ENCODE assay signal across 14 cellular contexts in the genomic region with DNA sequence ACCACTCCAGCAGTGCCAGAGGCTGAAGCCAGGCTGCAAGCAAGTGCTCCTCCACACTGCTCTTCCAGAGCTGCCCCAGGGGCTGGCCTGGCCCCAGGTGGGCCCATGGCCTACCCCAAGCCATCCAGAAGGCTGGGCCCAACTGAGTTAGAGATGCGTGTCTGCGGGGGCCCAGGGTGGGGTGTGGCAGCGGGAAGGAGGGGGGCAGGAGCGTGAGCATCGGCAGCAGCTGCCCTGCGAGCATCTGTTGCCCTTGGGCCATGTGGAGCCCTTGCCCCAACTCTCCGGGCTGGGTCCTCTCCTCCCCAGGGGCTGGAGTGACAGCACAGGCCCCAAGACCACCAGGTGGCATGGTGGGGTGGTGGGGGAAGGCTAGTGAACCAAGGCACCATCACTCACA.
"Had no signal": no experiment of that assay in that cellular context is flagged by ENCODE, and none has a peak within 500 bp of the region (broad histone marks: within the 10 kb centered on the region; RNA-seq: fewer than 3 reads in every experiment).

No MANE protein-coding gene starts in this region.

- H3K27me3 ChIP-seq: right lobe of liver, spleen had no signal

- H3K36me3 ChIP-seq: prostate gland, right lobe of liver had no signal

- H3K4me3 Mint-ChIP-seq: activated CD4-positive, alpha-beta memory T cell treated with anti-CD3 and anti-CD28 coated beads for 36 hours; activated naive CD8-positive, alpha-beta T cell treated with anti-CD3 and anti-CD28 coated beads for 36 hours; activated T-cell treated with anti-CD3 and anti-CD28 coated beads, Interleukin-2, amount 50 U/mL, for 4 hours; stimulated activated naive B cell treated with anti-CD40 and anti-IgM and Interleukin-4, amounts not matched to agents 10 μg/mL and 1 μg/mL and 100 μg/mL, for 72 hours; T-cell had no signal

- H3K4me3 ChIP-seq: lung, mucosa of descending colon, prostate gland, right lobe of liver, spleen had no signal

- DNase-seq: activated CD4-positive, alpha-beta memory T cell treated with anti-CD3 and anti-CD28 coated beads for 36 hours; activated effector memory CD4-positive, alpha-beta T cell treated with anti-CD3 and anti-CD28 coated beads, Interleukin-2, amount 50 U/mL, for 16 hours; activated naive CD8-positive, alpha-beta T cell treated with anti-CD3 and anti-CD28 coated beads for 36 hours; activated T-cell treated with anti-CD3 and anti-CD28 coated beads, Interleukin-2, amount 50 U/mL, for 4 hours; naive thymus-derived CD8-positive, alpha-beta T cell; right lobe of liver; spleen; stimulated activated CD4-positive, alpha-beta T cell treated with anti-CD3 and anti-CD28 coated beads, Interleukin-1b, Interleukin-23, amount 100 ng/mL, for 48 hours; stimulated activated naive B cell treated with anti-CD40 and anti-IgM and Interleukin-4, amounts not matched to agents 10 μg/mL and 1 μg/mL and 100 μg/mL, for 72 hours; T-cell had no signal

- H3K27ac Mint-ChIP-seq: activated CD4-positive, alpha-beta memory T cell treated with anti-CD3 and anti-CD28 coated beads for 36 hours; activated naive CD8-positive, alpha-beta T cell treated with anti-CD3 and anti-CD28 coated beads for 36 hours; stimulated activated naive B cell treated with anti-CD40 and anti-IgM and Interleukin-4, amounts not matched to agents 10 μg/mL and 1 μg/mL and 100 μg/mL, for 72 hours had no signal

- H3K9me3 ChIP-seq: mucosa of descending colon, prostate gland, right lobe of liver, spleen had no signal

- H3K27ac ChIP-seq: right lobe of liver, spleen, VCaP had no signal

- H3K27me3 Mint-ChIP-seq: activated CD4-positive, alpha-beta memory T cell treated with anti-CD3 and anti-CD28 coated beads for 36 hours; activated naive CD8-positive, alpha-beta T cell treated with anti-CD3 and anti-CD28 coated beads for 36 hours; naive thymus-derived CD8-positive, alpha-beta T cell; stimulated activated naive B cell treated with anti-CD40 and anti-IgM and Interleukin-4, amounts not matched to agents 10 μg/mL and 1 μg/mL and 100 μg/mL, for 72 hours; T-cell had no signal

- H3K9me3 Mint-ChIP-seq: activated CD4-positive, alpha-beta memory T cell treated with anti-CD3 and anti-CD28 coated beads for 36 hours; activated naive CD8-positive, alpha-beta T cell treated with anti-CD3 and anti-CD28 coated beads for 36 hours; activated T-cell treated with anti-CD3 and anti-CD28 coated beads, Interleukin-2, amount 50 U/mL, for 4 hours; naive thymus-derived CD8-positive, alpha-beta T cell; stimulated activated naive B cell treated with anti-CD40 and anti-IgM and Interleukin-4, amounts not matched to agents 10 μg/mL and 1 μg/mL and 100 μg/mL, for 72 hours; T-cell had no signal

- H3K36me3 Mint-ChIP-seq: activated CD4-positive, alpha-beta memory T cell treated with anti-CD3 and anti-CD28 coated beads for 36 hours; activated naive CD8-positive, alpha-beta T cell treated with anti-CD3 and anti-CD28 coated beads for 36 hours; naive thymus-derived CD8-positive, alpha-beta T cell; stimulated activated naive B cell treated with anti-CD40 and anti-IgM and Interleukin-4, amounts not matched to agents 10 μg/mL and 1 μg/mL and 100 μg/mL, for 72 hours; T-cell had no signal
